In genomic region chr20:34262488-34263288, GRCh38 we compare ENCODE assay signal across 10 cellular contexts. TPM values are rescaled to one million over a fixed set of nuclear protein-coding genes. Genes with fewer than 3 reads are reported as not detected.
A peak's percentile ranks its signal among the peaks of the same experiment; 100 is the strongest.
DNase-seq lines count a peak whose midpoint lies in the region; ATAC-seq, FAIRE-seq and TF ChIP-seq lines count a peak whose summit lies in the region.
"Had no signal": no experiment of that assay in that cellular context is flagged by ENCODE, and none has a peak within 500 bp of the region (broad histone marks: within the 10 kb centered on the region; RNA-seq: fewer than 3 reads in every experiment).

No MANE protein-coding gene starts in this region.

- H3K9me1 ChIP-seq in K562 (ENCODE audit: control insufficient read depth, insufficient read depth, low read length), result no peaks in the 10 kb centered on the region

- CTCF ChIA-PET in K562 (lab: Yijun Ruan, JAX; ENCODE audit: low intra/inter-chr PET ratio), result no interaction called here

- H3K79me2 ChIP-seq in K562 (ENCODE audit: control insufficient read depth, insufficient read depth, low read length) (no peaks in the 10 kb centered on the region), Karpas-422 (ENCODE audit: low read length) (no peaks in the 10 kb centered on the region)

- H3K4me1 ChIP-seq in K562 (replicated peaks in 1 of 2; ENCODE audit: control insufficient read depth in 2 of 2, insufficient read depth in 2 of 2, low read length in 2 of 2) (peaks cover 0 to 2% of the 10 kb centered on the region in 2 experiments; a peak in 2 of 5 replicates), liver (ENCODE audit: control insufficient read depth in 4 of 4, insufficient read depth in 4 of 4, low read length in 3 of 4) (peaks cover 3 to 9% (median 6%) of the 10 kb centered on the region in 4 donors), stomach smooth muscle (ENCODE audit: control insufficient read depth, insufficient read depth, low read length) (no peaks in the 10 kb centered on the region), esophagus muscularis mucosa (peaks cover 4 to 10% (median 7%) of the 10 kb centered on the region in 4 donors), Karpas-422 (ENCODE audit: low read length) (no peaks in the 10 kb centered on the region)

- TF ChIP-seq RAD21 in K562 (CRISPR knock-in tag; conservative IDR thresholded peaks at IDR 0.05 in 1 of 2, IDR thresholded peaks at IDR 0.05 in 1 of 2) (no peak), liver (IDR thresholded peaks at IDR 0.05) (peak in 1 of 2 donors; percentile 5)

- DNase-seq in HL-60 (ENCODE audit: low read depth in 1 of 2, low spot score in 1 of 2) (peak; percentile 35 to 64), K562 (ENCODE audit: extremely low read depth in 1 of 4, low spot score in 3 of 4) (peak in 1 of 4 experiments; percentile 50), esophagus muscularis mucosa (ENCODE audit: extremely low spot score) (no peak), Karpas-422 (no peak), DMS53 (lab: John Stamatoyannopoulos, UW) (no peak)
- DNase-seq: esophagus squamous epithelium, NCI-H345 had no signal

- peak overlapping the region; percentile 7; the same call in 1 of the 2 replicates for H2AFZ ChIP-seq in K562 (ENCODE audit: low read depth, low read length)
- H2AFZ ChIP-seq in Karpas-422 (ENCODE audit: low read length), result no peak overlapping the region

- TF ChIP-seq CTCF in HL-60 (IDR thresholded peaks at IDR 0.05; ENCODE audit: insufficient read depth, low read length) (no peak), K562 (IDR thresholded peaks at IDR 0.05 in 2 of 3, conservative IDR thresholded peaks at IDR 0.05 in 1 of 3; ENCODE audit: insufficient read depth in 2 of 3, low read depth in 1 of 3, low read length in 3 of 3) (no peak), liver (IDR thresholded peaks at IDR 0.05; ENCODE audit: low read depth, low read length, missing input control) (peak; percentile 1), esophagus muscularis mucosa (IDR thresholded peaks at IDR 0.05) (no peak)

- H3K27ac ChIP-seq in HL-60 (replicated peaks), result peak overlapping the region; percentile 70
- peak overlapping the region; percentile 20; the same call in 1 of the 3 replicates for H3K27ac ChIP-seq in K562 (ENCODE audit: extremely low read depth, low read depth, low read length)
- H3K27ac ChIP-seq in liver (ENCODE audit: low read depth in 1 of 2, low read length in 2 of 2), result peak overlapping the region; percentile 75 to 77
- H3K27ac ChIP-seq in stomach smooth muscle (ENCODE audit: low read length), result peak overlapping the region; percentile 18
- H3K27ac ChIP-seq in esophagus muscularis mucosa (replicated peaks in 1 of 4), result peak overlapping the region in 2 of 4 donors; percentile 13 to 60
- no peak overlapping the region for H3K27ac ChIP-seq in Karpas-422 (ENCODE audit: low read length)

- no peaks in the 10 kb centered on the region for H4K20me1 ChIP-seq in K562 (replicated peaks; ENCODE audit: control insufficient read depth, insufficient read depth, low read length)
- H4K20me1 ChIP-seq in Karpas-422 (ENCODE audit: insufficient read depth, low read depth, low read length), result no peaks in the 10 kb centered on the region

- FAIRE-seq in K562 (lab: Jason Lieb, UNC), result peak; percentile 78

- intact Hi-C loops in K562 (cut with micrococcal nuclease), result no loop called here
- intact Hi-C loops in esophagus muscularis mucosa (cut with DNase I), result no loop called here

- 38% methylated on average over 9 of the region's 9 CpGs for WGBS in K562 (ENCODE audit: insufficient coverage, low coverage, missing lambda C conversion rate)
- WGBS in liver, result 33% methylated on average over 9 of the region's 9 CpGs
- 48% methylated on average over 9 of the region's 9 CpGs for WGBS in esophagus muscularis mucosa

- in situ Hi-C loops in K562 (cut with MboI), result no loop called here

- H3K9me2 ChIP-seq in Karpas-422 (replicated peaks; ENCODE audit: insufficient read depth, low read length), result no peaks in the 10 kb centered on the region

- H3K27me3 ChIP-seq in HL-60 (ENCODE audit: insufficient read depth, poor library complexity, severe bottlenecking), result no peaks in the 10 kb centered on the region
- no peaks in the 10 kb centered on the region for H3K27me3 ChIP-seq in K562 (ENCODE audit: control insufficient read depth in 2 of 2, insufficient read depth in 2 of 2, low read length in 2 of 2)
- H3K27me3 ChIP-seq in liver (ENCODE audit: control insufficient read depth in 4 of 4, insufficient read depth in 4 of 4, low read length in 3 of 4), result no peaks in the 10 kb centered on the region
- H3K27me3 ChIP-seq in stomach smooth muscle (ENCODE audit: control insufficient read depth in 1 of 2, insufficient read depth in 2 of 2, low read length in 2 of 2), result no peaks in the 10 kb centered on the region
- no peaks in the 10 kb centered on the region for H3K27me3 ChIP-seq in esophagus muscularis mucosa
- no peaks in the 10 kb centered on the region for H3K27me3 ChIP-seq in Karpas-422 (ENCODE audit: low read length)
- H3K27me3 ChIP-seq: esophagus squamous epithelium had no signal

- H3K9ac ChIP-seq in K562 (ENCODE audit: insufficient read depth in 1 of 2, low read depth in 2 of 2, low read length in 2 of 2) (no peak overlapping the region; a peak in 1 of 4 replicates), liver (ENCODE audit: low read depth in 1 of 2, low read length in 2 of 2) (peak overlapping the region; percentile 18 to 70), stomach smooth muscle (ENCODE audit: low read length in 2 of 2) (no peak overlapping the region), Karpas-422 (ENCODE audit: low read length) (no peak overlapping the region)

- BruUV-seq in K562 (replicated peaks; lab: Mats Ljungman, UMichigan), result no TSS peak

- H3K4me2 ChIP-seq in K562 (ENCODE audit: insufficient read depth, low read length) (no peak overlapping the region), Karpas-422 (ENCODE audit: low read depth, low read length, poor library complexity, severe bottlenecking) (no peak overlapping the region)

- POLR2A ChIA-PET in K562 (lab: Yijun Ruan, JAX), result interaction anchor here (0.6 to 1.4 kb wide), 4 partner anchors 13 to 40 kb away, joined by 3 read pairs; no protein-coding TSS in a partner anchor

- H3K9me3 ChIP-seq in K562 (replicated peaks; ENCODE audit: control insufficient read depth, insufficient read depth, low read depth, low read length), result no peaks in the 10 kb centered on the region
- no peaks in the 10 kb centered on the region for H3K9me3 ChIP-seq in liver (ENCODE audit: control insufficient read depth in 4 of 4, low read length in 3 of 4)
- no peaks in the 10 kb centered on the region for H3K9me3 ChIP-seq in stomach smooth muscle (ENCODE audit: control insufficient read depth in 2 of 2, low read length in 2 of 2)
- H3K9me3 ChIP-seq in esophagus muscularis mucosa, result no peaks in the 10 kb centered on the region
- no peaks in the 10 kb centered on the region for H3K9me3 ChIP-seq in Karpas-422 (ENCODE audit: low read length)
- H3K9me3 ChIP-seq: esophagus squamous epithelium had no signal

- ATAC-seq in K562, result peak; percentile 62
- no peak for ATAC-seq in HG03520 (IDR thresholded peaks at IDR 0.05; ENCODE audit: unreplicated experiment)

- H3K36me3 ChIP-seq in K562 (ENCODE audit: control insufficient read depth, insufficient read depth, low read length) (peaks cover 4% of the 10 kb centered on the region; the same call in 2 of the 3 replicates), liver (ENCODE audit: control insufficient read depth in 4 of 4, insufficient read depth in 3 of 4, low read depth in 1 of 4, low read length in 3 of 4) (no peaks in the 10 kb centered on the region), stomach smooth muscle (ENCODE audit: control insufficient read depth in 2 of 2, insufficient read depth in 2 of 2, low read length in 2 of 2) (no peaks in the 10 kb centered on the region), esophagus muscularis mucosa (no peaks in the 10 kb centered on the region), Karpas-422 (ENCODE audit: insufficient read depth, low read length) (no peaks in the 10 kb centered on the region)
- H3K36me3 ChIP-seq: esophagus squamous epithelium had no signal

- TF ChIP-seq EP300 in K562 (IDR thresholded peaks at IDR 0.05; ENCODE audit: low read length) (no peak), esophagus muscularis mucosa (IDR thresholded peaks at IDR 0.05) (no peak)

- no peak overlapping the region for H3K4me3 ChIP-seq in HL-60 (replicated peaks; ENCODE audit: insufficient read depth, low read length)
- no peak overlapping the region for H3K4me3 ChIP-seq in K562
- peak overlapping the region in 1 of 3 donors; percentile 24 for H3K4me3 ChIP-seq in liver (ENCODE audit: low read depth in 1 of 3, low read length in 3 of 3)
- H3K4me3 ChIP-seq in stomach smooth muscle (ENCODE audit: low read length in 2 of 2), result no peak overlapping the region
- H3K4me3 ChIP-seq in esophagus muscularis mucosa, result no peak overlapping the region
- H3K4me3 ChIP-seq in Karpas-422 (ENCODE audit: low read length), result no peak overlapping the region
- H3K4me3 ChIP-seq: esophagus squamous epithelium had no signal

- TF ChIP-seq POLR2A in K562 (conservative IDR thresholded peaks at IDR 0.05) (no peak), esophagus muscularis mucosa (IDR thresholded peaks at IDR 0.05; ENCODE audit: low read depth) (no peak)

RNA-seq across cellular contexts. Expression of gene ASIP, which starts 21.5 kb away (rescaled TPM):
- not detected in 2 replicates for total RNA-seq in K562 (2011; cell fraction: chromatin; rRNA removed; ENCODE audit: low replicate concordance)
- not detected in 2 replicates for total RNA-seq in K562 (2011; cell fraction: nucleolus; rRNA removed)
- not detected in 2 replicates for total RNA-seq in K562 (2011; cell fraction: nucleoplasm; rRNA removed)
- not detected in 2 replicates for total RNA-seq in K562 (2014; rRNA removed)
- total RNA-seq in K562 (2014; rRNA removed; fragmentation: Illumina TruSeq; extraction: Trizol), result not detected in 2 replicates
- not detected in 2 replicates for total RNA-seq in K562 (2015; rRNA removed; fragmentation: Illumina TruSeq; extraction: Trizol)
- not detected in 2 replicates for total RNA-seq in K562 (2021)
- not detected in 2 replicates for polyA plus RNA-seq in K562 (2011; rRNA removed)
- polyA plus RNA-seq in K562 (2011; cell fraction: cytosol; rRNA removed), result not detected in 2 replicates
- not detected in 2 replicates for polyA plus RNA-seq in K562 (2011; cell fraction: nucleus; rRNA removed)
- polyA plus RNA-seq in K562 (2012), result not detected in 2 replicates
- polyA plus RNA-seq in K562 (2014; fragmentation: Illumina TruSeq; extraction: Trizol), result not detected in 2 replicates
- polyA plus RNA-seq in K562 (2014; fragmentation: Nextera tagmentation; extraction: Ambion mirVana), result not detected
- not detected in 2 replicates for polyA plus RNA-seq in K562 (2014; rRNA removed)
- not detected in 2 replicates for polyA minus RNA-seq in K562 (2011; rRNA and poly(A)+ RNA removed)
- polyA minus RNA-seq in K562 (2011; cell fraction: cytosol; rRNA and poly(A)+ RNA removed), result not detected in 2 replicates
- polyA minus RNA-seq in K562 (2011; cell fraction: nucleus; rRNA and poly(A)+ RNA removed), result not detected in 2 replicates
- total RNA-seq in liver, result not detected
- under 1 TPM; 0.39 to 0.62 TPM for polyA plus RNA-seq in liver
- not detected for total RNA-seq in esophagus muscularis mucosa
- total RNA-seq in Karpas-422 (2014; rRNA removed; shearing (Covaris generic); ENCODE audit: low replicate concordance), result not detected in 2 replicates
- total RNA-seq: esophagus squamous epithelium had no signal

RNA-seq across cellular contexts. Expression of gene AHCY, which starts 40.5 kb away (rescaled TPM):
- 126 and 261 TPM in 2 replicates for total RNA-seq in K562 (2011; cell fraction: chromatin; rRNA removed; ENCODE audit: low replicate concordance)
- total RNA-seq in K562 (2011; cell fraction: nucleolus; rRNA removed), result 198 and 225 TPM in 2 replicates
- total RNA-seq in K562 (2011; cell fraction: nucleoplasm; rRNA removed), result 177 and 193 TPM in 2 replicates
- total RNA-seq in K562 (2014; rRNA removed) (190 and 230 TPM in 2 replicates), K562 (2014; rRNA removed; fragmentation: Illumina TruSeq; extraction: Trizol) (118 and 136 TPM in 2 replicates), K562 (2015; rRNA removed; fragmentation: Illumina TruSeq; extraction: Trizol) (186 and 187 TPM in 2 replicates), K562 (2021) (251 and 261 TPM in 2 replicates), liver (100 to 1,000 TPM; 105 to 122 TPM), esophagus muscularis mucosa (10 to 100 TPM; 52.7 to 77.0 (median 71.0) TPM)
- polyA plus RNA-seq in K562 (2011; rRNA removed) (244 and 287 TPM in 2 replicates), K562 (2014; fragmentation: Illumina TruSeq; extraction: Trizol) (269 and 289 TPM in 2 replicates), K562 (2014; fragmentation: Nextera tagmentation; extraction: Ambion mirVana) (100 to 1,000 TPM in 1 of 2 experiments, 10 to 100 TPM in 1; 82.5 to 148 TPM), K562 (2014; rRNA removed) (211 and 237 TPM in 2 replicates), liver (100 to 1,000 TPM in 1 of 2 donors, 10 to 100 TPM in 1; 56.0 to 138 TPM)
- 421 and 456 TPM in 2 replicates for polyA plus RNA-seq in K562 (2011; cell fraction: cytosol; rRNA removed)
- 249 and 298 TPM in 2 replicates for polyA plus RNA-seq in K562 (2011; cell fraction: nucleus; rRNA removed)
- 184 and 240 TPM in 2 replicates for polyA plus RNA-seq in K562 (2012)
- 353 and 413 TPM in 2 replicates for polyA minus RNA-seq in K562 (2011; rRNA and poly(A)+ RNA removed)
- polyA minus RNA-seq in K562 (2011; cell fraction: cytosol; rRNA and poly(A)+ RNA removed), result 235 and 242 TPM in 2 replicates
- polyA minus RNA-seq in K562 (2011; cell fraction: nucleus; rRNA and poly(A)+ RNA removed), result 87.8 and 105 TPM in 2 replicates
- 191 and 277 TPM in 2 replicates for total RNA-seq in Karpas-422 (2014; rRNA removed; shearing (Covaris generic); ENCODE audit: low replicate concordance)

Comparison
In these comparisons a context has a peak if more than half of its experiments do, and no peak if none do; other contexts are left out.
1. DNase-seq: peak in HL-60 (2 of 2); none in esophagus muscularis mucosa (single experiment), Karpas-422 (single experiment) and DMS53 (single experiment).
2. H3K9ac ChIP-seq: peak in liver (2 of 2); none in K562 (0 of 2), stomach smooth muscle (0 of 2) and Karpas-422 (single experiment).